38 cellular contexts compared by ENCODE assay signal in the genomic region with DNA sequence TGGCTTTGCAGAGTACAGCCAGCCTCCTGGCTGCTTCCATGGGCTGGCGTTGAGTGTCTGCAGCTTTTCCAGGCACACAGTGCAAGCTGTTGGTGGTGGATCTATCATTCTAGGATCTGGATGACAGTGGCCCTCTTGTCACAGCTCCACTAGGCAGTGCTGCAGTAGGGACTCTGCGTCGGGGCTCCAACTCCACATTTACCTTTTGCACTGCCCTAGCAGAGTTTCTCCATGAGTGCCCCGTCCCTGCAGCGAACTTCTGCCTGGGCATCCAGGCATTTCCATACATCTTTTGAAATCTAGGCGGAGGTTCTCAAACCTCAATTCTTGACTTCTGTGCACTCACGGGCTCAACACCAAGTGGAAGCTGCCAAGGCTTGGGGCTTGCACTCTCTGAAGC.
"Had no signal": no experiment of that assay in that cellular context is flagged by ENCODE, and none has a peak within 500 bp of the region (broad histone marks: within the 10 kb centered on the region; RNA-seq: fewer than 3 reads in every experiment).

No MANE protein-coding gene starts in this region.

- H3K4me3 Mint-ChIP-seq: activated naive CD4-positive, alpha-beta T cell treated with anti-CD3 and anti-CD28 coated beads for 36 hours; activated naive CD4-positive, alpha-beta T cell treated with anti-CD3 and anti-CD28 coated beads, Interleukin-2, amount 10 ng/mL, durations not matched to agents 7 days and 5 days; activated naive CD4-positive, alpha-beta T cell treated with anti-CD3 and anti-CD28 coated beads, Interleukin-2, amount 50 U/mL, for 24 hours; activated naive CD8-positive, alpha-beta T cell; activated naive CD8-positive, alpha-beta T cell treated with anti-CD3 and anti-CD28 coated beads for 36 hours; activated naive CD8-positive, alpha-beta T cell treated with anti-CD3 and anti-CD28 coated beads, Interleukin-2, amount 10 ng/mL, durations not matched to agents 7 days and 5 days; activated naive CD8-positive, alpha-beta T cell treated with anti-CD3 and anti-CD28 coated beads, Interleukin-2, amount 50 U/mL, for 24 hours; activated T-cell treated with anti-CD3 and anti-CD28 coated beads, Interleukin-2, amount 50 U/mL, for 24 hours; activated T-cell treated with anti-CD3 and anti-CD28 coated beads, Interleukin-2, amount 50 U/mL, for 4 hours; activated T-cell treated with anti-CD3 and anti-CD28 coated beads, Interleukin-2, amount 50 U/mL, for 72 hours; activated T-helper 1 cell treated with anti-CD3 and anti-CD28 coated beads, Interleukin-12 subunit alpha, Interleukin-12 subunit beta, Interleukin-2, Interleukin-4 antibody, amounts not matched to agents 30 ng/mL and 10 ng/mL and 1 ng/mL, durations not matched to agents 14 hours and 24 hours and 36 hours; activated T-helper 17 cell treated with anti-CD3 and anti-CD28 coated beads, Interleukin-2, amount 50 U/mL, for 72 hours; brain; central memory CD8-positive, alpha-beta T cell had no signal

- H3K9me3 ChIP-seq: adrenal gland, body of pancreas had no signal

- H3K36me3 Mint-ChIP-seq: activated naive CD4-positive, alpha-beta T cell treated with anti-CD3 and anti-CD28 coated beads, Interleukin-2, amount 10 ng/mL, durations not matched to agents 7 days and 5 days; activated naive CD4-positive, alpha-beta T cell treated with anti-CD3 and anti-CD28 coated beads, Interleukin-2, amount 50 U/mL, for 24 hours; activated naive CD4-positive, alpha-beta T cell treated with anti-CD3 and anti-CD28 coated beads, Interleukin-2, amount 50 U/mL, for 72 hours; activated naive CD8-positive, alpha-beta T cell; activated naive CD8-positive, alpha-beta T cell treated with anti-CD3 and anti-CD28 coated beads for 36 hours; activated naive CD8-positive, alpha-beta T cell treated with anti-CD3 and anti-CD28 coated beads, Interleukin-2, amount 10 ng/mL, durations not matched to agents 7 days and 5 days; brain had no signal

- H3K27ac ChIP-seq: adrenal gland, ascending aorta, body of pancreas, brain microvascular endothelial cell, breast epithelium, cardiac muscle cell had no signal

- H3K4me3 ChIP-seq: adrenal gland, ascending aorta, body of pancreas, breast epithelium, cardiac muscle cell had no signal

- H3K36me3 ChIP-seq: adrenal gland, ascending aorta, brain microvascular endothelial cell, breast epithelium, cardiac muscle cell had no signal

- H3K4me1 ChIP-seq: adrenal gland, ascending aorta, body of pancreas, breast epithelium had no signal

- H3K4me1 Mint-ChIP-seq: activated naive CD4-positive, alpha-beta T cell treated with anti-CD3 and anti-CD28 coated beads, Interleukin-2, amount 10 ng/mL, durations not matched to agents 7 days and 5 days; activated naive CD4-positive, alpha-beta T cell treated with anti-CD3 and anti-CD28 coated beads, Interleukin-2, amount 50 U/mL, for 24 hours; activated naive CD8-positive, alpha-beta T cell treated with anti-CD3 and anti-CD28 coated beads for 36 hours; activated naive CD8-positive, alpha-beta T cell treated with anti-CD3 and anti-CD28 coated beads, Interleukin-2, amount 10 ng/mL, durations not matched to agents 7 days and 5 days; activated naive CD8-positive, alpha-beta T cell treated with anti-CD3 and anti-CD28 coated beads, Interleukin-2, amount 50 U/mL, for 24 hours; activated T-helper 17 cell treated with anti-CD3 and anti-CD28 coated beads, Interleukin-2, amount 50 U/mL, for 72 hours; brain; central memory CD8-positive, alpha-beta T cell had no signal

- DNase-seq: activated effector memory CD4-positive, alpha-beta T cell treated with anti-CD3 and anti-CD28 coated beads, Interleukin-2, amount 50 U/mL, for 16 hours; activated effector memory CD4-positive, alpha-beta T cell treated with Interleukin-2 at 50 U/mL for 16 hours; activated gamma-delta T cell; activated gamma-delta T cell treated with Interleukin-2 at 50 U/mL for 16 hours; activated naive CD4-positive, alpha-beta T cell; activated naive CD4-positive, alpha-beta T cell treated with anti-CD3 and anti-CD28 coated beads for 36 hours; activated naive CD4-positive, alpha-beta T cell treated with anti-CD3 and anti-CD28 coated beads, Interleukin-2, amount 10 ng/mL, durations not matched to agents 7 days and 5 days; activated naive CD4-positive, alpha-beta T cell treated with anti-CD3 and anti-CD28 coated beads, Interleukin-2, amount 50 U/mL, for 16 hours; activated naive CD4-positive, alpha-beta T cell treated with Interleukin-2 at 50 U/mL for 16 hours; activated naive CD8-positive, alpha-beta T cell treated with anti-CD3 and anti-CD28 coated beads for 36 hours; activated naive CD8-positive, alpha-beta T cell treated with anti-CD3 and anti-CD28 coated beads, Interleukin-2, amount 10 ng/mL, durations not matched to agents 7 days and 5 days; activated naive CD8-positive, alpha-beta T cell treated with anti-CD3 and anti-CD28 coated beads, Interleukin-2, amount 50 U/mL, for 24 hours; activated T-cell treated with anti-CD3 and anti-CD28 coated beads for 4 hours; activated T-cell treated with anti-CD3 and anti-CD28 coated beads, Interleukin-2, amount 50 U/mL, for 1 hour; activated T-cell treated with anti-CD3 and anti-CD28 coated beads, Interleukin-2, amount 50 U/mL, for 24 hours; activated T-cell treated with anti-CD3 and anti-CD28 coated beads, Interleukin-2, amount 50 U/mL, for 4 hours; activated T-cell treated with anti-CD3 and anti-CD28 coated beads, Interleukin-2, amount 50 U/mL, for 48 hours; activated T-cell treated with anti-CD3 and anti-CD28 coated beads, Interleukin-2, amount 50 U/mL, for 72 hours; adrenal gland; amniotic stem cell; amygdala; anterior cingulate cortex; body of pancreas; brain microvascular endothelial cell; caudate nucleus; central memory CD4-positive, alpha-beta T cell; cerebellar nuclear complex had no signal

- H3K27ac Mint-ChIP-seq: activated naive CD4-positive, alpha-beta T cell treated with anti-CD3 and anti-CD28 coated beads for 36 hours; activated naive CD4-positive, alpha-beta T cell treated with anti-CD3 and anti-CD28 coated beads, Interleukin-2, amount 10 ng/mL, durations not matched to agents 7 days and 5 days; activated naive CD4-positive, alpha-beta T cell treated with anti-CD3 and anti-CD28 coated beads, Interleukin-2, amount 50 U/mL, for 24 hours; activated naive CD4-positive, alpha-beta T cell treated with anti-CD3 and anti-CD28 coated beads, Interleukin-2, amount 50 U/mL, for 72 hours; activated naive CD8-positive, alpha-beta T cell; activated naive CD8-positive, alpha-beta T cell treated with anti-CD3 and anti-CD28 coated beads for 36 hours; activated naive CD8-positive, alpha-beta T cell treated with anti-CD3 and anti-CD28 coated beads, Interleukin-2, amount 10 ng/mL, durations not matched to agents 7 days and 5 days; activated naive CD8-positive, alpha-beta T cell treated with anti-CD3 and anti-CD28 coated beads, Interleukin-2, amount 50 U/mL, for 24 hours; activated T-cell treated with anti-CD3 and anti-CD28 coated beads, Interleukin-2, amount 50 U/mL, for 24 hours; activated T-cell treated with anti-CD3 and anti-CD28 coated beads, Interleukin-2, amount 50 U/mL, for 72 hours; activated T-helper 1 cell treated with anti-CD3 and anti-CD28 coated beads, Interleukin-12 subunit alpha, Interleukin-12 subunit beta, Interleukin-2, Interleukin-4 antibody, amounts not matched to agents 30 ng/mL and 10 ng/mL and 1 ng/mL, durations not matched to agents 14 hours and 24 hours and 36 hours; activated T-helper 17 cell treated with anti-CD3 and anti-CD28 coated beads, Interleukin-2, amount 50 U/mL, for 72 hours; activated T-helper 2 cell treated with anti-CD3 and anti-CD28 coated beads, Interferon-gamma antibody, Interleukin-2, Interleukin-4, amounts not matched to agents 10 μg/mL and 5 μg/mL and 100 μg/mL, durations not matched to agents 14 hours and 24 hours and 36 hours; brain had no signal

- H3K27me3 Mint-ChIP-seq: activated naive CD4-positive, alpha-beta T cell treated with anti-CD3 and anti-CD28 coated beads, Interleukin-2, amount 10 ng/mL, durations not matched to agents 7 days and 5 days; activated naive CD4-positive, alpha-beta T cell treated with anti-CD3 and anti-CD28 coated beads, Interleukin-2, amount 50 U/mL, for 24 hours; activated naive CD8-positive, alpha-beta T cell; activated naive CD8-positive, alpha-beta T cell treated with anti-CD3 and anti-CD28 coated beads for 36 hours; activated naive CD8-positive, alpha-beta T cell treated with anti-CD3 and anti-CD28 coated beads, Interleukin-2, amount 10 ng/mL, durations not matched to agents 7 days and 5 days; activated naive CD8-positive, alpha-beta T cell treated with anti-CD3 and anti-CD28 coated beads, Interleukin-2, amount 50 U/mL, for 24 hours; activated T-cell treated with anti-CD3 and anti-CD28 coated beads, Interleukin-2, amount 50 U/mL, for 24 hours; activated T-helper 17 cell treated with anti-CD3 and anti-CD28 coated beads, Interleukin-2, amount 50 U/mL, for 72 hours; central memory CD8-positive, alpha-beta T cell had no signal

- H3K27me3 ChIP-seq: adrenal gland, ascending aorta, body of pancreas, brain microvascular endothelial cell, breast epithelium, cardiac muscle cell had no signal
